ENCODE assay signal across 14 cellular contexts in genomic region chr21:41029573-41029972, GRCh38.
"Had no signal": no experiment of that assay in that cellular context is flagged by ENCODE, and none has a peak within 500 bp of the region (broad histone marks: within the 10 kb centered on the region; RNA-seq: fewer than 3 reads in every experiment).

No MANE protein-coding gene starts in this region.

- H3K4me3 ChIP-seq: cardiac muscle cell, gastrocnemius medialis, left lung, spleen, thyroid gland had no signal

- H3K27ac ChIP-seq: cardiac muscle cell, gastrocnemius medialis, left lung, spleen, thyroid gland had no signal

- H3K9me3 ChIP-seq: gastrocnemius medialis, left lung, spleen, thyroid gland had no signal

- ATAC-seq: esophagus mucosa; gastrocnemius medialis; left lung; stimulated activated memory B cell treated with anti-CD40 and anti-IgM and Interleukin-4, amounts not matched to agents 10 μg/mL and 1 μg/mL and 100 μg/mL, for 72 hours had no signal

- H3K36me3 ChIP-seq: cardiac muscle cell, gastrocnemius medialis, left lung, spleen, thyroid gland had no signal

- H3K27me3 ChIP-seq: cardiac muscle cell, gastrocnemius medialis, left lung had no signal

- H3K4me1 ChIP-seq: gastrocnemius medialis, left lung, spleen, thyroid gland had no signal

- DNase-seq: activated CD4-positive, alpha-beta T cell treated with anti-CD3 and anti-CD28 coated beads, Interleukin-2, amount 50 U/mL, for 4 hours; activated naive CD8-positive, alpha-beta T cell treated with anti-CD3 and anti-CD28 coated beads for 36 hours; amniotic stem cell; effector CD8-positive, alpha-beta T cell; gastrocnemius medialis; head of caudate nucleus; kidney; left lung; spleen; stimulated activated CD4-positive, alpha-beta T cell treated with anti-CD3 and anti-CD28 coated beads, Interleukin-4, amount 100 ng/mL, for 4 hours; thyroid gland had no signal
